Comparison of ENCODE assay signal across 18 cellular contexts in genomic region chr9:23830949-23831730, GRCh38. TPM values are rescaled to one million over a fixed set of nuclear protein-coding genes. Genes with fewer than 3 reads are reported as not detected.
A peak's percentile ranks its signal among the peaks of the same experiment; 100 is the strongest.
DNase-seq lines count a peak whose midpoint lies in the region; ATAC-seq and TF ChIP-seq lines count a peak whose summit lies in the region.
"Had no signal": no experiment of that assay in that cellular context is flagged by ENCODE, and none has a peak within 500 bp of the region (broad histone marks: within the 10 kb centered on the region; RNA-seq: fewer than 3 reads in every experiment).

No MANE protein-coding gene starts in this region.

- ATAC-seq in GM23338 (peak; percentile 70), right lobe of liver (no peak)
- ATAC-seq: activated CD4-positive, CD25-positive, alpha-beta regulatory T cell treated with anti-CD3 and anti-CD28 coated beads, Interleukin-2, amount 50 U/mL, for 24 hours; left lung had no signal

- H3F3A ChIP-seq in GM23338 (replicated peaks; ENCODE audit: low read depth) = no peaks in the 10 kb centered on the region

- no peaks in the 10 kb centered on the region for H3K9me3 ChIP-seq in right lobe of liver
- H3K9me3 ChIP-seq: left lung, tibial artery had no signal

- H3K9me3 Mint-ChIP-seq in GM23338 (no peaks in the 10 kb centered on the region), nephron (no peaks in the 10 kb centered on the region)
- H3K9me3 Mint-ChIP-seq: activated T-helper 2 cell treated with anti-CD3 and anti-CD28 coated beads, Interferon-gamma antibody, Interleukin-2, Interleukin-4, amounts not matched to agents 10 μg/mL and 5 μg/mL and 100 μg/mL, durations not matched to agents 14 hours and 24 hours and 36 hours had no signal

- H3K27me3 Mint-ChIP-seq in GM23338 (ENCODE audit: insufficient read depth, low read depth, poor library complexity) (peaks cover 30% of the 10 kb centered on the region), nephron (ENCODE audit: low read depth) (peaks cover 65% of the 10 kb centered on the region)

- H3K4me3 ChIP-seq in GM23338 = peak overlapping the region; percentile 73
- H3K4me3 ChIP-seq in dorsolateral prefrontal cortex = peak overlapping the region in 55 of 59 donors; percentile 3 to 57 (median 40)
- no peak overlapping the region for H3K4me3 ChIP-seq in right lobe of liver
- H3K4me3 ChIP-seq: left lung, tibial artery had no signal

- no peak for TF ChIP-seq CTCF in GM23338 (conservative IDR thresholded peaks at IDR 0.05; ENCODE audit: low read depth in 2 of 2)
- no peak for TF ChIP-seq CTCF in dorsolateral prefrontal cortex (IDR thresholded peaks at IDR 0.05 in 54 of 56, conservative IDR thresholded peaks at IDR 0.05 in 2 of 56; ENCODE audit: low read depth in 1 of 56, partially characterized antibody in 56 of 56)
- TF ChIP-seq CTCF in nephron (IDR thresholded peaks at IDR 0.05; ENCODE audit: unreplicated experiment in 3 of 3) = no peak
- no peak for TF ChIP-seq CTCF in right lobe of liver (IDR thresholded peaks at IDR 0.05)

- peak overlapping the region; percentile 90 for H3K4me2 ChIP-seq in GM23338

- H3K9me2 ChIP-seq in GM23338 (ENCODE audit: insufficient read depth) = no peaks in the 10 kb centered on the region

- intact Hi-C loops in dorsolateral prefrontal cortex (cut with DNase I) = no loop called here
- intact Hi-C loops in right lobe of liver (cut with DNase I) = no loop called here

- H3K27me3 ChIP-seq in GM23338 (ENCODE audit: insufficient read depth) (peaks cover 68% of the 10 kb centered on the region), dorsolateral prefrontal cortex (peaks cover 0 to 93% (median 33%) of the 10 kb centered on the region in 45 donors), right lobe of liver (peaks cover 4 to 15% of the 10 kb centered on the region in 2 donors)

- WGBS in right lobe of liver (ENCODE audit: insufficient coverage, low coverage, low lambda C conversion rate, missing lambda C conversion rate) = 1% methylated on average over 28 of the region's 28 CpGs

- H3K36me3 ChIP-seq in GM23338 (ENCODE audit: insufficient read depth) (no peaks in the 10 kb centered on the region), right lobe of liver (no peaks in the 10 kb centered on the region)
- H3K36me3 ChIP-seq: left lung, tibial artery had no signal

- H3K4me3 Mint-ChIP-seq in GM23338 (peak overlapping the region; percentile 82), nephron (peak overlapping the region; percentile 9 to 75 (median 56))

- no peaks in the 10 kb centered on the region for H3K79me2 ChIP-seq in GM23338 (replicated peaks; ENCODE audit: insufficient read depth)

- no peak for TF ChIP-seq POLR2A in right lobe of liver (IDR thresholded peaks at IDR 0.05)

- H3K4me1 ChIP-seq in GM23338 (ENCODE audit: insufficient read depth) = peaks cover 51% of the 10 kb centered on the region
- H3K4me1 ChIP-seq in right lobe of liver = no peaks in the 10 kb centered on the region
- H3K4me1 ChIP-seq: left lung had no signal

- peak; percentile 55 for DNase-seq in GM23338 (ENCODE audit: low spot score)
- DNase-seq in NCI-H1694 (lab: John Stamatoyannopoulos, UW) = peak; percentile 33
- DNase-seq in dorsolateral prefrontal cortex = no peak
- no peak for DNase-seq in right lobe of liver
- DNase-seq in globus pallidus (ENCODE audit: low spot score) = no peak
- no peak for DNase-seq in GM19238 (ENCODE audit: insufficient read length, low spot score)
- DNase-seq in HuH-7.5 (ENCODE audit: low spot score) = no peak
- DNase-seq: GDM1, KG1, NCI-H1048, SIG-M5, T-helper 2 cell, tibial artery had no signal

- H3K4me1 Mint-ChIP-seq in GM23338 (peaks cover 23% of the 10 kb centered on the region), nephron (peaks cover 5% of the 10 kb centered on the region)

- H3K27ac Mint-ChIP-seq in GM23338 (no peak overlapping the region), nephron (no peak overlapping the region)
- H3K27ac Mint-ChIP-seq: activated T-helper 2 cell treated with anti-CD3 and anti-CD28 coated beads, Interferon-gamma antibody, Interleukin-2, Interleukin-4, amounts not matched to agents 10 μg/mL and 5 μg/mL and 100 μg/mL, durations not matched to agents 14 hours and 24 hours and 36 hours had no signal

- no peak overlapping the region for H3K27ac ChIP-seq in GM23338 (ENCODE audit: low read depth)
- H3K27ac ChIP-seq in dorsolateral prefrontal cortex = peak overlapping the region in 10 of 59 donors; percentile 7 to 39 (median 13)
- no peak overlapping the region for H3K27ac ChIP-seq in right lobe of liver
- H3K27ac ChIP-seq: HL-60, left lung, tibial artery had no signal

- H2AFZ ChIP-seq in GM23338 = no peak overlapping the region

- H3K36me3 Mint-ChIP-seq in GM23338 (ENCODE audit: low read depth) (no peaks in the 10 kb centered on the region), nephron (ENCODE audit: low read depth) (no peaks in the 10 kb centered on the region)

- H4K20me1 ChIP-seq in GM23338 (replicated peaks; ENCODE audit: insufficient read depth) = peaks cover 5% of the 10 kb centered on the region

TF ChIP-seq in GM23338, 12 proteins besides CTCF, POLR2A, EP300 and RAD21:
- TF ChIP-seq ZNF114 (CRISPR knock-in tag; IDR thresholded peaks at IDR 0.05) = no peak
- TF ChIP-seq ETS1 (IDR thresholded peaks at IDR 0.05) = peak; percentile 27; the same call in 1 of the 2 replicates
- peak; percentile 34; the same call in 1 of the 2 replicates for TF ChIP-seq POLR2AphosphoS5 (IDR thresholded peaks at IDR 0.05; ENCODE audit: low read depth)

RNA-seq across cellular contexts. Expression of gene ELAVL2, which starts 5.1 kb away (rescaled TPM):
- 39.0 and 42.4 TPM in 2 replicates for total RNA-seq in GM23338 (2014; rRNA removed; shearing (Covaris generic))
- polyA plus RNA-seq in GM23338 (2016; fragmentation: Nextera tagmentation; extraction: Ambion mirVana) = 15.3 and 18.6 TPM in 2 replicates
- total RNA-seq in dorsolateral prefrontal cortex (100 to 1,000 TPM in 48 of 120 experiments, 10 to 100 TPM in 72; 26.6 to 136 (median 93.2) TPM), right lobe of liver (not detected)
- total RNA-seq: activated T-helper 2 cell treated with anti-CD3 and anti-CD28 coated beads, Interferon-gamma antibody, Interleukin-2, Interleukin-4, amounts not matched to agents 10 μg/mL and 5 μg/mL and 100 μg/mL, durations not matched to agents 14 hours and 24 hours and 36 hours had no signal

Comparison
In these comparisons a context has a peak if more than half of its experiments do, and no peak if none do; other contexts are left out.
1. DNase-seq: peak in GM23338 (single experiment) and NCI-H1694 (single experiment); none in dorsolateral prefrontal cortex (0 of 10), right lobe of liver (0 of 3), globus pallidus (single experiment), GM19238 (single experiment) and HuH-7.5 (single experiment).
2. H3K4me3 ChIP-seq: peak in GM23338 (single experiment) and dorsolateral prefrontal cortex (55 of 59); none in right lobe of liver (0 of 3).
3. RNA of gene ELAVL2, which starts 5.1 kb away (total RNA-seq): 26.6 to 136 TPM in dorsolateral prefrontal cortex and 39.0 to 42.4 TPM in GM23338; not detected in right lobe of liver; every median in the first group is over 10 times any median in the second.